Comparison of ENCODE assay signal across 35 cellular contexts in genomic region chr10:48234295-48234694, GRCh38. TPM values are rescaled to one million over a fixed set of nuclear protein-coding genes. Genes with fewer than 3 reads are reported as not detected.
"Had no signal": no experiment of that assay in that cellular context is flagged by ENCODE, and none has a peak within 500 bp of the region (broad histone marks: within the 10 kb centered on the region; RNA-seq: fewer than 3 reads in every experiment).

No MANE protein-coding gene starts in this region.

- H3K27me3 Mint-ChIP-seq: progenitor cell of endocrine pancreas had no signal

- H3K4me1 Mint-ChIP-seq: activated naive CD4-positive, alpha-beta T cell treated with anti-CD3 and anti-CD28 coated beads, Interleukin-2, amount 10 ng/mL, durations not matched to agents 7 days and 5 days; stimulated activated effector memory CD8-positive, alpha-beta T cell treated with anti-CD3 and anti-CD28 coated beads, Interleukin-12 subunit alpha, Interleukin-12 subunit beta, amount 100 ng/mL, for 72 hours; T-cell had no signal

- H3K9me3 Mint-ChIP-seq: activated naive CD4-positive, alpha-beta T cell treated with anti-CD3 and anti-CD28 coated beads, Interleukin-2, amount 10 ng/mL, durations not matched to agents 7 days and 5 days; activated naive CD8-positive, alpha-beta T cell treated with anti-CD3 and anti-CD28 coated beads, Interleukin-2, amount 10 ng/mL, durations not matched to agents 7 days and 5 days; brain; effector memory CD8-positive, alpha-beta T cell; natural killer cell treated with Interleukin-12 subunit alpha and Interleukin-12 subunit beta and Interleukin-15 and Interleukin-18, amount 100 ng/mL, for 72 hours; stimulated activated effector memory CD8-positive, alpha-beta T cell treated with anti-CD3 and anti-CD28 coated beads, Interleukin-12 subunit alpha, Interleukin-12 subunit beta, amount 100 ng/mL, for 72 hours; stimulated activated naive CD8-positive, alpha-beta T cell treated with anti-CD3 and anti-CD28 coated beads, Interleukin-15, Interleukin-2, amounts not matched to agents 100 ng/mL and 50 ng/mL, for 24 hours; T-cell had no signal

- H3K27ac Mint-ChIP-seq: activated naive CD4-positive, alpha-beta T cell treated with anti-CD3 and anti-CD28 coated beads, Interleukin-2, amount 10 ng/mL, durations not matched to agents 7 days and 5 days; activated naive CD8-positive, alpha-beta T cell treated with anti-CD3 and anti-CD28 coated beads, Interleukin-2, amount 10 ng/mL, durations not matched to agents 7 days and 5 days; effector memory CD8-positive, alpha-beta T cell; natural killer cell treated with Interleukin-12 subunit alpha and Interleukin-12 subunit beta and Interleukin-15 and Interleukin-18, amount 100 ng/mL, for 72 hours; progenitor cell of endocrine pancreas; stimulated activated effector memory CD8-positive, alpha-beta T cell treated with anti-CD3 and anti-CD28 coated beads, Interleukin-12 subunit alpha, Interleukin-12 subunit beta, amount 100 ng/mL, for 72 hours; stimulated activated naive CD8-positive, alpha-beta T cell treated with anti-CD3 and anti-CD28 coated beads, Interleukin-15, Interleukin-2, amounts not matched to agents 100 ng/mL and 50 ng/mL, for 24 hours; T-cell had no signal

- H3K27ac ChIP-seq: ascending aorta, cardiac muscle cell, coronary artery, dorsolateral prefrontal cortex, gastrocnemius medialis, ovary, sigmoid colon, thoracic aorta, vagina had no signal

- H3K9me3 ChIP-seq: ascending aorta, gastrocnemius medialis, mucosa of descending colon, ovary, sigmoid colon, thoracic aorta, vagina had no signal

- H3K4me3 ChIP-seq: ascending aorta, cardiac muscle cell, coronary artery, dorsolateral prefrontal cortex, gastrocnemius medialis, lung, mucosa of descending colon, ovary, sigmoid colon, thoracic aorta, vagina had no signal

- H3K4me1 ChIP-seq: ascending aorta, gastrocnemius medialis, sigmoid colon, vagina had no signal

- H3K36me3 Mint-ChIP-seq: activated naive CD4-positive, alpha-beta T cell treated with anti-CD3 and anti-CD28 coated beads, Interleukin-2, amount 10 ng/mL, durations not matched to agents 7 days and 5 days; activated naive CD8-positive, alpha-beta T cell treated with anti-CD3 and anti-CD28 coated beads, Interleukin-2, amount 10 ng/mL, durations not matched to agents 7 days and 5 days; brain; natural killer cell treated with Interleukin-12 subunit alpha and Interleukin-12 subunit beta and Interleukin-15 and Interleukin-18, amount 100 ng/mL, for 72 hours; stimulated activated effector memory CD8-positive, alpha-beta T cell treated with anti-CD3 and anti-CD28 coated beads, Interleukin-12 subunit alpha, Interleukin-12 subunit beta, amount 100 ng/mL, for 72 hours; T-cell had no signal

- ATAC-seq: effector memory CD8-positive, alpha-beta T cell; gastrocnemius medialis; mucosa of descending colon; T-cell had no signal

- H3K27me3 ChIP-seq: ascending aorta, cardiac muscle cell, dorsolateral prefrontal cortex, gastrocnemius medialis, ovary, sigmoid colon, vagina had no signal

- H3K4me3 Mint-ChIP-seq: activated naive CD4-positive, alpha-beta T cell treated with anti-CD3 and anti-CD28 coated beads, Interleukin-2, amount 10 ng/mL, durations not matched to agents 7 days and 5 days; activated naive CD8-positive, alpha-beta T cell treated with anti-CD3 and anti-CD28 coated beads, Interleukin-2, amount 10 ng/mL, durations not matched to agents 7 days and 5 days; brain; effector memory CD8-positive, alpha-beta T cell; natural killer cell treated with Interleukin-12 subunit alpha and Interleukin-12 subunit beta and Interleukin-15 and Interleukin-18, amount 100 ng/mL, for 72 hours; stimulated activated effector memory CD8-positive, alpha-beta T cell treated with anti-CD3 and anti-CD28 coated beads, Interleukin-12 subunit alpha, Interleukin-12 subunit beta, amount 100 ng/mL, for 72 hours; stimulated activated naive CD8-positive, alpha-beta T cell treated with anti-CD3 and anti-CD28 coated beads, Interleukin-15, Interleukin-2, amounts not matched to agents 100 ng/mL and 50 ng/mL, for 24 hours; T-cell had no signal

- DNase-seq: activated CD4-positive, alpha-beta T cell treated with anti-CD3 and anti-CD28 coated beads for 4 hours; activated CD4-positive, alpha-beta T cell treated with anti-CD3 and anti-CD28 coated beads, Interleukin-2, amount 50 U/mL, for 4 hours; activated CD4-positive, CD25-positive, alpha-beta regulatory T cell; activated gamma-delta T cell; activated naive CD4-positive, alpha-beta T cell treated with anti-CD3 and anti-CD28 coated beads, Interleukin-2, amount 10 ng/mL, durations not matched to agents 7 days and 5 days; activated naive CD8-positive, alpha-beta T cell treated with anti-CD3 and anti-CD28 coated beads, Interleukin-2, amount 10 ng/mL, durations not matched to agents 7 days and 5 days; activated T-cell treated with anti-CD3 and anti-CD28 coated beads, Interleukin-2, amount 50 U/mL, for 1 hour; dorsolateral prefrontal cortex; effector memory CD8-positive, alpha-beta T cell; erythroblast; gastrocnemius medialis; hippocampal formation; kidney; mucosa of descending colon; ovary; sigmoid colon; small intestine; stimulated activated CD4-positive, alpha-beta T cell treated with anti-CD3 and anti-CD28 coated beads, Interleukin-4, amount 100 ng/mL, for 24 hours; T-cell; trophoblast cell had no signal

- H3K36me3 ChIP-seq: ascending aorta, cardiac muscle cell, gastrocnemius medialis, ovary, sigmoid colon, thoracic aorta, vagina had no signal

RNA-seq across cellular contexts. Expression of gene FRMPD2, which starts 40.2 kb away (rescaled TPM):
- total RNA-seq: activated naive CD8-positive, alpha-beta T cell treated with anti-CD3 and anti-CD28 coated beads, Interleukin-2, amount 10 ng/mL, durations not matched to agents 7 days and 5 days; ascending aorta; gastrocnemius medialis; mesenteric fat pad; myocyte; natural killer cell treated with Interleukin-12 subunit alpha and Interleukin-12 subunit beta and Interleukin-15 and Interleukin-18, amount 100 ng/mL, for 72 hours; sigmoid colon; subcutaneous adipose tissue; T-helper 2 cell treated with Interferon-gamma antibody and Interleukin-4, amounts not matched to agents 100 ng/mL and 5 ng/mL, for 36 hours; thoracic aorta; vagina had no signal
- polyA plus RNA-seq: small intestine had no signal
